In the genomic region with DNA sequence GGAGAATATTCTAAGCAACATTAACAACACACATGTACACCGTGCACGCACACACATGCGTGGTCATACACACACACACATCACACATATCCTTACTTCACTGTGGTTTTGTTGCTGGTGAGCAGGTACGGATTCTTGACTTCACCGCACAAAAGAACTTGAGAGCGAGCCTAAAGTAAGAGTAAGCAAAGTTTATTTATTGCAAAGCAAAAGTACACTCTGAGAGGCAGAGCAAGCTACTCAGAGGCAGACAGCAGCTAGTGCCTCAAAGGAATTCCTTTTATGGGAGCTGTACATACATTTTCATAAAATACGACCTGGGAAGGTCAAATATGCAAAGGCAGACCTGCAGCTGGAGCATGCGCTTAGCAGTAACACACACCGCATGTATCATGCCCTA, we compare ENCODE assay signal across 23 cellular contexts. TPM values are rescaled to one million over a fixed set of nuclear protein-coding genes. Genes with fewer than 3 reads are reported as not detected.
DNase-seq lines count a peak whose midpoint lies in the region; ATAC-seq and TF ChIP-seq lines count a peak whose summit lies in the region.
"Had no signal": no experiment of that assay in that cellular context is flagged by ENCODE, and none has a peak within 500 bp of the region (broad histone marks: within the 10 kb centered on the region; RNA-seq: fewer than 3 reads in every experiment).

No MANE protein-coding gene starts in this region.

- peaks cover 10% of the 10 kb centered on the region for H3K79me1 ChIP-seq in trophoblast cell (ENCODE audit: low read length)

- no peak for ATAC-seq in WTC11
- no peak for ATAC-seq in Right ventricle myocardium inferior
- ATAC-seq in activated CD8-positive, alpha-beta memory T cell treated with anti-CD3 and anti-CD28 coated beads, Interleukin-2, amount 10 ng/mL, durations not matched to agents 7 days and 5 days: no peak

- CTCF ChIA-PET in WTC11 (lab: Charles Lee): no interaction called here
- CTCF ChIA-PET in activated CD8-positive, alpha-beta memory T cell treated with anti-CD3 and anti-CD28 coated beads, Interleukin-2, amount 10 ng/mL, durations not matched to agents 7 days and 5 days (lab: Charles Lee): no interaction called here

- no peak overlapping the region for H3K18ac ChIP-seq in trophoblast cell (ENCODE audit: low read length)

- no peak overlapping the region for H2AK5ac ChIP-seq in trophoblast cell (ENCODE audit: low read length)

- no peak for TF ChIP-seq CTCF in WTC11 (IDR thresholded peaks at IDR 0.05)

- H3K9me3 Mint-ChIP-seq in WTC11: peaks cover 9% of the 10 kb centered on the region
- no peaks in the 10 kb centered on the region for H3K9me3 Mint-ChIP-seq in activated CD8-positive, alpha-beta memory T cell treated with anti-CD3 and anti-CD28 coated beads, Interleukin-2, amount 10 ng/mL, durations not matched to agents 7 days and 5 days (ENCODE audit: low read depth)
- H3K9me3 Mint-ChIP-seq: CD8-positive, alpha-beta memory T cell had no signal

- H2BK12ac ChIP-seq in trophoblast cell (ENCODE audit: low read length): no peak overlapping the region

- H3K4me1 ChIP-seq in HUES64 (ENCODE audit: insufficient read depth, low read length) (peaks cover 17% of the 10 kb centered on the region; the same call in 1 of the 2 replicates), trophoblast cell (ENCODE audit: control insufficient read depth in 1 of 2, insufficient read depth in 2 of 2, low read length in 2 of 2) (peaks cover 6 to 8% of the 10 kb centered on the region in 2 experiments)

- peaks cover 3% of the 10 kb centered on the region; the same call in 1 of the 2 replicates for H3K36me3 Mint-ChIP-seq in WTC11
- no peaks in the 10 kb centered on the region for H3K36me3 Mint-ChIP-seq in activated CD8-positive, alpha-beta memory T cell treated with anti-CD3 and anti-CD28 coated beads, Interleukin-2, amount 10 ng/mL, durations not matched to agents 7 days and 5 days
- H3K36me3 Mint-ChIP-seq: CD8-positive, alpha-beta memory T cell had no signal

- no peak overlapping the region for H3K4me3 Mint-ChIP-seq in WTC11
- no peak overlapping the region for H3K4me3 Mint-ChIP-seq in activated CD8-positive, alpha-beta memory T cell treated with anti-CD3 and anti-CD28 coated beads, Interleukin-2, amount 10 ng/mL, durations not matched to agents 7 days and 5 days
- H3K4me3 Mint-ChIP-seq: CD8-positive, alpha-beta memory T cell had no signal

- DNase-seq in WTC11 (ENCODE audit: low spot score): no peak
- peak; percentile 36 for DNase-seq in left kidney (ENCODE audit: low read depth, low spot score)
- no peak for DNase-seq in trophoblast cell
- DNase-seq in Right ventricle myocardium inferior (ENCODE audit: missing footprints): no peak
- DNase-seq in NAMALWA (ENCODE audit: low spot score): no peak
- no peak for DNase-seq in activated CD8-positive, alpha-beta memory T cell treated with anti-CD3 and anti-CD28 coated beads, Interleukin-2, amount 10 ng/mL, durations not matched to agents 7 days and 5 days
- no peak for DNase-seq in occipital lobe (lab: John Stamatoyannopoulos, UW)
- DNase-seq: AML-193; C1 segment of cervical spinal cord; CD8-positive, alpha-beta memory T cell; EL; GF-D8; Karpas-422; MV-4-11; NCI-H1417; NCI-H187 treated with DMSO at 0.1 percent for 48 hours; NCI-H2107; NCI-H748 treated with DMSO at 0.1 percent for 48 hours; PC-9; RPMI8226; SHP77 treated with DMSO at 0.1 percent for 48 hours; SK-N-SH had no signal

- 0 out of 2 replicates have a peak overlapping the region, but pooled peaks have one; percentile 30 for H3K27ac Mint-ChIP-seq in WTC11
- no peak overlapping the region for H3K27ac Mint-ChIP-seq in activated CD8-positive, alpha-beta memory T cell treated with anti-CD3 and anti-CD28 coated beads, Interleukin-2, amount 10 ng/mL, durations not matched to agents 7 days and 5 days
- H3K27ac Mint-ChIP-seq: CD8-positive, alpha-beta memory T cell had no signal

- no peaks in the 10 kb centered on the region for H3K79me2 ChIP-seq in trophoblast cell (ENCODE audit: control insufficient read depth, insufficient read depth, low read length, poor library complexity)

- H3K4me3 ChIP-seq in HUES64 (ENCODE audit: low read length): no peak overlapping the region
- H3K4me3 ChIP-seq in trophoblast cell (ENCODE audit: low read depth, low read length): no peak overlapping the region
- H3K4me3 ChIP-seq: PC-9 had no signal

- H3K4me2 ChIP-seq in trophoblast cell (ENCODE audit: low read length): no peak overlapping the region
- H3K4me2 ChIP-seq: PC-9, SK-N-SH had no signal

- WGBS in HUES64: 92% methylated on average over 9 of the region's 9 CpGs
- WGBS in trophoblast cell (ENCODE audit: extremely low coverage, insufficient coverage, insufficient read length): no CpG with 5 or more reads among the region's 9 CpGs

- H3K36me3 ChIP-seq in HUES64 (ENCODE audit: insufficient read depth, low read length) (no peaks in the 10 kb centered on the region), trophoblast cell (ENCODE audit: control insufficient read depth in 1 of 2, insufficient read depth in 2 of 2, low read length in 2 of 2) (no peaks in the 10 kb centered on the region)

- intact Hi-C loops in Right ventricle myocardium inferior (cut with DNase I): no loop called here

- H3K27me3 ChIP-seq in HUES64 (ENCODE audit: insufficient read depth, low read length) (no peaks in the 10 kb centered on the region), trophoblast cell (ENCODE audit: insufficient read depth, low read length) (no peaks in the 10 kb centered on the region)

- H4K8ac ChIP-seq in trophoblast cell (ENCODE audit: low read depth, low read length): peak overlapping the region; percentile 5

- H2AFZ ChIP-seq in trophoblast cell (ENCODE audit: insufficient read depth, low read length, poor library complexity): no peak overlapping the region
- H2AFZ ChIP-seq: PC-9 had no signal

- no peak overlapping the region for H3K23ac ChIP-seq in trophoblast cell (ENCODE audit: low read length)

- H3K14ac ChIP-seq in trophoblast cell (ENCODE audit: low read length): no peak overlapping the region

- H3K9ac ChIP-seq in HUES64 (ENCODE audit: low read depth, low read length) (no peak overlapping the region), trophoblast cell (ENCODE audit: low read length) (no peak overlapping the region)
- H3K9ac ChIP-seq: SK-N-SH had no signal

- peak overlapping the region; percentile 12 for H2BK120ac ChIP-seq in trophoblast cell (ENCODE audit: insufficient read depth, low read length, poor library complexity)

- peaks cover 31% of the 10 kb centered on the region for H3K4me1 Mint-ChIP-seq in WTC11
- H3K4me1 Mint-ChIP-seq in activated CD8-positive, alpha-beta memory T cell treated with anti-CD3 and anti-CD28 coated beads, Interleukin-2, amount 10 ng/mL, durations not matched to agents 7 days and 5 days: no peaks in the 10 kb centered on the region
- H3K4me1 Mint-ChIP-seq: CD8-positive, alpha-beta memory T cell had no signal

- no peak overlapping the region for H4K12ac ChIP-seq in trophoblast cell (ENCODE audit: low read depth, low read length)

- H3K27ac ChIP-seq in HUES64 (ENCODE audit: low read depth, low read length) (0 out of 2 replicates have a peak overlapping the region, but pooled peaks have one; percentile 10), trophoblast cell (ENCODE audit: low read depth, low read length) (peak overlapping the region; percentile 44)
- H3K27ac ChIP-seq: PC-9 had no signal

- H3K4ac ChIP-seq in trophoblast cell (ENCODE audit: low read depth, low read length): no peak overlapping the region

- H3K9me3 ChIP-seq in HUES64 (ENCODE audit: insufficient read depth, low read depth, low read length) (no peaks in the 10 kb centered on the region), trophoblast cell (ENCODE audit: insufficient read depth, low read depth, low read length) (no peaks in the 10 kb centered on the region)
- H3K9me3 ChIP-seq: SK-N-SH had no signal

- H4K91ac ChIP-seq in trophoblast cell (ENCODE audit: low read depth, low read length): peak overlapping the region; percentile 12

- no peaks in the 10 kb centered on the region for H3K27me3 Mint-ChIP-seq in WTC11 (ENCODE audit: low read depth)
- peaks cover 2% of the 10 kb centered on the region for H3K27me3 Mint-ChIP-seq in activated CD8-positive, alpha-beta memory T cell treated with anti-CD3 and anti-CD28 coated beads, Interleukin-2, amount 10 ng/mL, durations not matched to agents 7 days and 5 days

- POLR2A ChIA-PET in WTC11 (lab: Charles Lee): no interaction called here

- H2BK5ac ChIP-seq in trophoblast cell (ENCODE audit: low read depth, low read length, poor library complexity): no peak overlapping the region

TF ChIP-seq in WTC11, 78 proteins besides CTCF, POLR2A, EP300 and RAD21 (continues in another document):
- TF ChIP-seq NR1H2 (CRISPR knock-in tag; IDR thresholded peaks at IDR 0.05): no peak
- TF ChIP-seq, protein P1, sequence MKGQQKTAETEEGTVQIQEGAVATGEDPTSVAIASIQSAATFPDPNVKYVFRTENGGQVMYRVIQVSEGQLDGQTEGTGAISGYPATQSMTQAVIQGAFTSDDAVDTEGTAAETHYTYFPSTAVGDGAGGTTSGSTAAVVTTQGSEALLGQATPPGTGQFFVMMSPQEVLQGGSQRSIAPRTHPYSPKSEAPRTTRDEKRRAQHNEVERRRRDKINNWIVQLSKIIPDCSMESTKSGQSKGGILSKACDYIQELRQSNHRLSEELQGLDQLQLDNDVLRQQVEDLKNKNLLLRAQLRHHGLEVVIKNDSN (CRISPR knock-in tag; IDR thresholded peaks at IDR 0.05): no peak

RNA-seq across cellular contexts. Expression of a gene that starts 16.3 kb away (rescaled TPM):
- 4.8 TPM for polyA plus RNA-seq in HUES64 (2013, experiment 1 of 2)
- polyA plus RNA-seq in HUES64 (2013, experiment 2 of 2): 5.2 TPM
- 10.9 to 20.4 TPM (median 11.3 TPM) in 3 replicates for total RNA-seq in WTC11 (2021)
- polyA plus RNA-seq in trophoblast cell (2013): 28.7 and 30.2 TPM in 2 replicates
- total RNA-seq in Right ventricle myocardium inferior: not detected
- total RNA-seq in activated CD8-positive, alpha-beta memory T cell treated with anti-CD3 and anti-CD28 coated beads, Interleukin-2, amount 10 ng/mL, durations not matched to agents 7 days and 5 days: not detected
- total RNA-seq in occipital lobe: 24.3 TPM
- total RNA-seq: CD8-positive, alpha-beta memory T cell had no signal
- polyA plus RNA-seq: CD8-positive, alpha-beta memory T cell had no signal

Comparison
In these comparisons a context has a peak if more than half of its experiments do, and no peak if none do; other contexts are left out.
1. RNA of a gene that starts 16.3 kb away (total RNA-seq): 24.3 TPM in occipital lobe (single experiment) and 10.9 to 20.4 TPM in WTC11; not detected in Right ventricle myocardium inferior (single experiment) and not detected in activated CD8-positive, alpha-beta memory T cell treated with anti-CD3 and anti-CD28 coated beads, Interleukin-2, amount 10 ng/mL, durations not matched to agents 7 days and 5 days; every median in the first group is over 10 times any median in the second.